In the genomic region with DNA sequence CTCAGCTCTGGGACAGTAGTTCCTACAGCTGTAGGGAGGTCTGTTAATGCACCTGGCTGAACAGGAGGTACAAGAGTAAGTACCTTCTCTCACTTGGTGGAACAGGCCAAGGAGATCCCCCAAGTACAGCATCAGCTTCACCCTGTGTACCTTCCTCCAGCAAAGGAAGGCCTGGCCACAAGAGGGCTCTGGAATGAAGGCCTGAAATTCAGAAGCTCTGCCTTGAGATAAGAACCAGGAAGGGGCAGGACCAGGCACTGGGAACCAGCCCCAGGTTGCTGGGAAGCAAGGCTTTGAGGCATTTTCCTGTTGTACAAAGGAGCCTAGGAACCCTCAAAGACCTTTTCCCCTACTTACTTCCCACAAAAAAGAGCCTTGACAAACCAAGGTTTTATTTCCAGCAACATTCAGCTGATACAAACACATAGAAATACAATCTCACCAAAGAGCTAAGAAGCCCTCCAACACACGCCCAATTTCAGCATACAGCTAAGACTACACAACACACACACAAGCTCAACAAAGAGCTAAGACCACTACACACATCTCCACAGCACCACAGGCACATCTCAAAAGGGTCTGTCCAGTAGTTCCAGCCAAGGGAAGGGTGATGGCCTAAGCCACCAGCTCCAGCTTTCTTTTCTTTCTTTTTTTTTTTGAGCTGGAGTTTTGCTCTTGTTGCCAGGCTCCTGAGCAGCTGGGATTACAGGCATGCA, we compare ENCODE assay signal across 8 cellular contexts. TPM values are rescaled to one million over a fixed set of nuclear protein-coding genes. Genes with fewer than 3 reads are reported as not detected.
DNase-seq lines count a peak whose midpoint lies in the region; ATAC-seq and TF ChIP-seq lines count a peak whose summit lies in the region.

No MANE protein-coding gene starts in this region.

- H3K27me3 ChIP-seq in AG04450 (ENCODE audit: control insufficient read depth, insufficient read depth, low read length) (peaks cover 3% of the 10 kb centered on the region), fibroblast of lung (ENCODE audit: control insufficient read depth, insufficient read depth, low read length) (no peaks in the 10 kb centered on the region), upper lobe of left lung (no peaks in the 10 kb centered on the region)

- H3K4me3 Mint-ChIP-seq in nephron: no peak overlapping the region

- POLR2A ChIA-PET in AG04450 (lab: Yijun Ruan, JAX): interaction anchor here (1.1 to 1.3 kb wide), 3 partner anchors 48 to 101 kb away, joined by 3 to 7 read pairs (median 7); a partner anchor contains a TSS

- no peak overlapping the region for H3K4me3 ChIP-seq in AG04450 (ENCODE audit: low read depth, low read length)
- H3K4me3 ChIP-seq in fibroblast of lung (replicated peaks in 1 of 4; ENCODE audit: control extremely low read depth in 1 of 4, insufficient read depth in 1 of 4, low read depth in 3 of 4, low read length in 4 of 4): no peak overlapping the region
- no peak overlapping the region for H3K4me3 ChIP-seq in upper lobe of left lung

- H3K4me2 ChIP-seq in fibroblast of lung (ENCODE audit: extremely low read depth, insufficient read depth, low read length): no peak overlapping the region

- H3K27me3 Mint-ChIP-seq in nephron (ENCODE audit: low read depth): no peaks in the 10 kb centered on the region

- TF ChIP-seq EP300 in upper lobe of left lung (IDR thresholded peaks at IDR 0.05): peak in 1 of 4 donors; percentile 72

- peak overlapping the region; percentile 14 to 46 (median 18) for H3K27ac Mint-ChIP-seq in nephron

- TF ChIP-seq CTCF in AG04450 (IDR thresholded peaks at IDR 0.05; ENCODE audit: low read depth, low read length) (peak; percentile 82), fibroblast of lung (conservative IDR thresholded peaks at IDR 0.05 in 1 of 2, IDR thresholded peaks at IDR 0.05 in 1 of 2; ENCODE audit: low read depth in 1 of 2, low read length in 2 of 2) (peak; percentile 65 to 72), nephron (IDR thresholded peaks at IDR 0.05; ENCODE audit: unreplicated experiment in 3 of 3) (peak; percentile 42 to 52 (median 44)), upper lobe of left lung (IDR thresholded peaks at IDR 0.05) (peak; percentile 62 to 84 (median 76))

- H4K20me1 ChIP-seq in fibroblast of lung (ENCODE audit: control insufficient read depth, extremely low read depth, insufficient read depth, low read length): no peaks in the 10 kb centered on the region

- H2AFZ ChIP-seq in fibroblast of lung (ENCODE audit: low read length): no peak overlapping the region

- H3K9ac ChIP-seq in fibroblast of lung (ENCODE audit: insufficient read depth, low read length): no peak overlapping the region

- H3K27ac ChIP-seq in AG04450 (ENCODE audit: low read depth, low read length): no peak overlapping the region
- no peak overlapping the region for H3K27ac ChIP-seq in fibroblast of lung (ENCODE audit: insufficient read depth, low read length)
- peak overlapping the region; percentile 66 to 89 (median 76) for H3K27ac ChIP-seq in upper lobe of left lung

- no peaks in the 10 kb centered on the region for H3K79me2 ChIP-seq in fibroblast of lung (ENCODE audit: control insufficient read depth, insufficient read depth, low read length)

- peaks cover 5% of the 10 kb centered on the region for H3K4me1 Mint-ChIP-seq in nephron

- no peak for TF ChIP-seq POLR2A in upper lobe of left lung (IDR thresholded peaks at IDR 0.05)

- no peaks in the 10 kb centered on the region for H3K9me3 ChIP-seq in AG04450 (ENCODE audit: control insufficient read depth, insufficient read depth, low read length)
- H3K9me3 ChIP-seq in fibroblast of lung (ENCODE audit: control insufficient read depth, insufficient read depth, low read depth, low read length): no peaks in the 10 kb centered on the region
- no peaks in the 10 kb centered on the region for H3K9me3 ChIP-seq in upper lobe of left lung

- DNase-seq in AG04450 (ENCODE audit: low read depth, low spot score) (no peak), NOMO-1 treated with DMSO at 0.1 percent for 48 hours (lab: John Stamatoyannopoulos, UW; ENCODE audit: unreplicated experiment) (peak; percentile 36), fibroblast of lung (ENCODE audit: low read depth in 2 of 2) (peak; percentile 63), upper lobe of left lung (peak in 1 of 2 donors; percentile 85), putamen (ENCODE audit: low spot score) (no peak)
- DNase-seq in activated T-cell treated with anti-CD3 and anti-CD28 coated beads, Interleukin-2, amount 50 U/mL, for 48 hours: peak; percentile 45 to 62

- H3K36me3 Mint-ChIP-seq in nephron (ENCODE audit: low read depth): peaks cover 4% of the 10 kb centered on the region

- CTCF ChIA-PET in AG04450 (lab: Charles Lee): interaction anchor here (0.6 to 6.5 kb wide), 39 partner anchors 7 to 322 kb away, joined by 3 to 87 read pairs (median 5); a partner anchor contains a TSS

- no peaks in the 10 kb centered on the region for H3K9me3 Mint-ChIP-seq in nephron

- WGBS in upper lobe of left lung, 2 donors: 65 to 100% methylated on average over 1 of the region's 1 CpG

- H3K36me3 ChIP-seq in fibroblast of lung (ENCODE audit: control insufficient read depth, insufficient read depth, low read length) (no peaks in the 10 kb centered on the region), upper lobe of left lung (peaks cover 26 to 57% (median 32%) of the 10 kb centered on the region in 4 donors)

- H3K4me1 ChIP-seq in fibroblast of lung (ENCODE audit: control insufficient read depth, extremely low read depth, insufficient read depth, low read length) (no peaks in the 10 kb centered on the region), upper lobe of left lung (peaks cover 12 to 23% (median 20%) of the 10 kb centered on the region in 4 donors)

- ATAC-seq in GM18502 (IDR thresholded peaks at IDR 0.05; ENCODE audit: poor library complexity, unreplicated experiment) (peak; percentile 54), upper lobe of left lung (ENCODE audit: low FRiP score in 2 of 2) (peak; percentile 84 to 87)

RNA-seq across cellular contexts. Expression of a gene that starts 23.5 kb away (rescaled TPM):
- 1.7 and 2.0 TPM in 2 replicates for polyA plus RNA-seq in AG04450 (2011; rRNA removed)
- 2.1 and 2.2 TPM in 2 replicates for polyA minus RNA-seq in AG04450 (2011; rRNA and poly(A)+ RNA removed)
- 0.66 and 2.1 TPM in 2 replicates for total RNA-seq in fibroblast of lung
- 0.50 and 1.5 TPM in 2 replicates for polyA plus RNA-seq in fibroblast of lung
- 0.16 and 0.25 TPM in 2 replicates for polyA plus RNA-seq in fibroblast of lung (2012)
- polyA minus RNA-seq in fibroblast of lung (ENCODE audit: low replicate concordance): 0.33 TPM in 1 of 2 replicates, not detected in the other
- 100 to 1,000 TPM in 5 of 6 donors, 10 to 100 TPM in 1; 99.0 to 209 (median 172) TPM for total RNA-seq in upper lobe of left lung

RNA-seq across cellular contexts. Expression of a gene that starts 41.3 kb away (rescaled TPM):
- polyA plus RNA-seq in AG04450 (2011; rRNA removed) (0.33 TPM in 1 of 2 replicates, not detected in the other), fibroblast of lung (0.24 and 7.5 TPM in 2 replicates)
- not detected in 2 replicates for polyA minus RNA-seq in AG04450 (2011; rRNA and poly(A)+ RNA removed)
- total RNA-seq in fibroblast of lung (0.66 and 0.77 TPM in 2 replicates), upper lobe of left lung (100 to 1,000 TPM in 4 of 6 donors, 10 to 100 TPM in 2; 56.2 to 170 (median 113) TPM)
- polyA plus RNA-seq in fibroblast of lung (2012): 5.7 TPM in 1 of 2 replicates, not detected in the other
- polyA minus RNA-seq in fibroblast of lung (ENCODE audit: low replicate concordance): 1.0 TPM in 1 of 2 replicates, not detected in the other

RNA-seq across cellular contexts. Expression of a gene that starts 42.9 kb away (rescaled TPM):
- polyA plus RNA-seq in AG04450 (2011; rRNA removed): not detected in 2 replicates
- polyA minus RNA-seq in AG04450 (2011; rRNA and poly(A)+ RNA removed): not detected in 2 replicates
- total RNA-seq in fibroblast of lung: not detected in 2 replicates
- not detected in 2 replicates for polyA plus RNA-seq in fibroblast of lung
- not detected in 2 replicates for polyA plus RNA-seq in fibroblast of lung (2012)
- not detected in 2 replicates for polyA minus RNA-seq in fibroblast of lung (ENCODE audit: low replicate concordance)
- 10 to 100 TPM; 21.4 to 63.8 (median 38.8) TPM for total RNA-seq in upper lobe of left lung

RNA-seq across cellular contexts. Expression of a gene that starts 48.3 kb away (rescaled TPM):
- polyA plus RNA-seq in AG04450 (2011; rRNA removed) (32.6 and 37.6 TPM in 2 replicates), fibroblast of lung (23.9 and 25.0 TPM in 2 replicates)
- 110 and 126 TPM in 2 replicates for polyA minus RNA-seq in AG04450 (2011; rRNA and poly(A)+ RNA removed)
- total RNA-seq in fibroblast of lung (71.7 and 80.1 TPM in 2 replicates), upper lobe of left lung (100 to 1,000 TPM in 1 of 6 donors, 10 to 100 TPM in 5; 78.2 to 151 (median 84.2) TPM)
- polyA plus RNA-seq in fibroblast of lung (2012): 27.9 and 32.5 TPM in 2 replicates
- 69.9 and 134 TPM in 2 replicates for polyA minus RNA-seq in fibroblast of lung (ENCODE audit: low replicate concordance)

Comparison
In these comparisons a context has a peak if more than half of its experiments do, and no peak if none do; other contexts are left out.
1. DNase-seq: peak in NOMO-1 treated with DMSO at 0.1 percent for 48 hours (single experiment), activated T-cell treated with anti-CD3 and anti-CD28 coated beads, Interleukin-2, amount 50 U/mL, for 48 hours (2 of 2) and fibroblast of lung (2 of 2); none in AG04450 (single experiment) and putamen (single experiment).
2. H3K27ac ChIP-seq: peak in upper lobe of left lung (4 of 4); none in AG04450 (single experiment) and fibroblast of lung (single experiment).
3. RNA of a gene that starts 23.5 kb away (total RNA-seq): 99.0 to 209 TPM in upper lobe of left lung; 0.66 to 2.1 TPM in fibroblast of lung; every median in the first group is over 10 times any median in the second.
4. RNA of a gene that starts 41.3 kb away (total RNA-seq): 56.2 to 170 TPM in upper lobe of left lung; 0.66 to 0.77 TPM in fibroblast of lung; every median in the first group is over 10 times any median in the second.
5. RNA of a gene that starts 42.9 kb away (total RNA-seq): 21.4 to 63.8 TPM in upper lobe of left lung; not detected in fibroblast of lung; every median in the first group is over 10 times any median in the second.
6. Peak in every context shown above with its lines, with median percentiles within 50 percentile points of each other: CTCF ChIP-seq.